27 cellular contexts compared by ENCODE assay signal in the genomic region with DNA sequence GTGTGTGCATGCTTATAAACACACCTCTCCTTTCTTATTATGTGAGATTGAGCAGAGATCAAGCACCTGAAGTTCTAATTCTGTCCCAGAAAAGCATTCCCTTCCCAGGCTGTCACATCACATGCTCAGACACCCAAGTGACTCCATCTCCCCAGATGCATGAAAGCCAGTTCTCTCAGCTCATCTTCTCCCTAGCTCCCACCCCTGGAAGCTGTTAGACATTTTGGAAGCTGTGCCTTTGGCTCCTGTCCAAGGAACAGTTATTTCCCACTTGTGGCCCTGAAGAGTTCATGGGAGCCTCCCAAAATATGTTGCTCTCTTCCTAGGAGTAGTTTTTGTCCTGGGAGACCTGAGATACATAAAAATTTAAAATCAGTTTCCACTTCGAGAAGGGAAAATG.
DNase-seq lines count a peak whose midpoint lies in the region; ATAC-seq and TF ChIP-seq lines count a peak whose summit lies in the region.
"Had no signal": no experiment of that assay in that cellular context is flagged by ENCODE, and none has a peak within 500 bp of the region (broad histone marks: within the 10 kb centered on the region; RNA-seq: fewer than 3 reads in every experiment).

No MANE protein-coding gene starts in this region.

- POLR2A ChIA-PET in CD4-positive, alpha-beta memory T cell (lab: Charles Lee; ENCODE audit: partially characterized antibody), result no interaction called here

- H3K4me3 Mint-ChIP-seq in activated CD8-positive, alpha-beta memory T cell treated with anti-CD3 and anti-CD28 coated beads, Interleukin-2, amount 10 ng/mL, durations not matched to agents 7 days and 5 days, result no peak overlapping the region
- H3K4me3 Mint-ChIP-seq in CD4-positive, alpha-beta memory T cell, result no peak overlapping the region
- H3K4me3 Mint-ChIP-seq: effector memory CD8-positive, alpha-beta T cell; immature natural killer cell; mesothelial cell of epicardium; naive thymus-derived CD8-positive, alpha-beta T cell; stimulated activated naive B cell treated with anti-CD40 and anti-IgM and Interleukin-4, amounts not matched to agents 10 μg/mL and 1 μg/mL and 100 μg/mL, for 72 hours; T-helper 1 cell treated with Interleukin-12 subunit alpha and Interleukin-12 subunit beta and Interleukin-4 antibody, amounts not matched to agents 30 μg/mL and 1 μg/mL, for 36 hours had no signal

- no peaks in the 10 kb centered on the region for H3K4me1 Mint-ChIP-seq in activated CD8-positive, alpha-beta memory T cell treated with anti-CD3 and anti-CD28 coated beads, Interleukin-2, amount 10 ng/mL, durations not matched to agents 7 days and 5 days
- no peaks in the 10 kb centered on the region for H3K4me1 Mint-ChIP-seq in CD4-positive, alpha-beta memory T cell
- H3K4me1 Mint-ChIP-seq: immature natural killer cell; naive thymus-derived CD8-positive, alpha-beta T cell; stimulated activated naive B cell treated with anti-CD40 and anti-IgM and Interleukin-4, amounts not matched to agents 10 μg/mL and 1 μg/mL and 100 μg/mL, for 72 hours had no signal

- TF ChIP-seq CTCF in heart left ventricle (IDR thresholded peaks at IDR 0.05) (no peak), ovary (IDR thresholded peaks at IDR 0.05) (no peak)

- DNase-seq in EH (ENCODE audit: low read depth) (peak; percentile 46), NCI-H2171 (lab: John Stamatoyannopoulos, UW) (peak; percentile 7), heart left ventricle (peak in 4 of 5 donors; percentile 38 to 64 (median 46)), ovary (peak in 4 of 5 donors; percentile 36 to 55 (median 49)), NCI-H1092 treated with DMSO at 0.1 percent for 48 hours (lab: John Stamatoyannopoulos, UW) (no peak)
- no peak for DNase-seq in activated CD8-positive, alpha-beta memory T cell treated with anti-CD3 and anti-CD28 coated beads, Interleukin-2, amount 10 ng/mL, durations not matched to agents 7 days and 5 days
- DNase-seq in CD4-positive, alpha-beta memory T cell, result no peak
- DNase-seq: activated CD4-positive, alpha-beta T cell treated with anti-CD3 and anti-CD28 coated beads, Interleukin-2, amount 50 U/mL, for 4 hours; activated naive CD4-positive, alpha-beta T cell treated with anti-CD3 and anti-CD28 coated beads, Interleukin-2, amount 50 U/mL, for 16 hours; C1 segment of cervical spinal cord; Caco-2; cortex of kidney; DND-41; effector memory CD8-positive, alpha-beta T cell; foreskin melanocyte; hippocampal formation; immature natural killer cell; left lung; naive thymus-derived CD8-positive, alpha-beta T cell; NCI-H510A; stimulated activated naive B cell treated with anti-CD40 and anti-IgM and Interleukin-4, amounts not matched to agents 10 μg/mL and 1 μg/mL and 100 μg/mL, for 72 hours had no signal

- CTCF ChIA-PET in activated CD8-positive, alpha-beta memory T cell treated with anti-CD3 and anti-CD28 coated beads, Interleukin-2, amount 10 ng/mL, durations not matched to agents 7 days and 5 days (lab: Charles Lee), result interaction anchor here (1.5 kb wide), 1 partner anchor 23 kb away, joined by 3 read pairs; no protein-coding TSS in a partner anchor
- CTCF ChIA-PET in CD4-positive, alpha-beta memory T cell (lab: Charles Lee; ENCODE audit: partially characterized antibody), result no interaction called here

- TF ChIP-seq POLR2A in heart left ventricle (IDR thresholded peaks at IDR 0.05) (no peak), ovary (IDR thresholded peaks at IDR 0.05) (no peak)

- H3K4me3 ChIP-seq in heart left ventricle (no peak overlapping the region), ovary (no peak overlapping the region)
- no peak overlapping the region for H3K4me3 ChIP-seq in CD4-positive, alpha-beta memory T cell (ENCODE audit: low read length in 2 of 2)
- H3K4me3 ChIP-seq: breast epithelium, left lung, SJSA1 had no signal

- TF ChIP-seq EP300 in ovary (IDR thresholded peaks at IDR 0.05), result no peak

- no peak overlapping the region for H3K27ac Mint-ChIP-seq in activated CD8-positive, alpha-beta memory T cell treated with anti-CD3 and anti-CD28 coated beads, Interleukin-2, amount 10 ng/mL, durations not matched to agents 7 days and 5 days
- H3K27ac Mint-ChIP-seq in CD4-positive, alpha-beta memory T cell, result no peak overlapping the region
- H3K27ac Mint-ChIP-seq: effector memory CD8-positive, alpha-beta T cell; immature natural killer cell; stimulated activated naive B cell treated with anti-CD40 and anti-IgM and Interleukin-4, amounts not matched to agents 10 μg/mL and 1 μg/mL and 100 μg/mL, for 72 hours; T-helper 1 cell treated with Interleukin-12 subunit alpha and Interleukin-12 subunit beta and Interleukin-4 antibody, amounts not matched to agents 30 μg/mL and 1 μg/mL, for 36 hours had no signal

- no peaks in the 10 kb centered on the region for H3K36me3 Mint-ChIP-seq in activated CD8-positive, alpha-beta memory T cell treated with anti-CD3 and anti-CD28 coated beads, Interleukin-2, amount 10 ng/mL, durations not matched to agents 7 days and 5 days
- no peaks in the 10 kb centered on the region for H3K36me3 Mint-ChIP-seq in CD4-positive, alpha-beta memory T cell
- H3K36me3 Mint-ChIP-seq: immature natural killer cell; naive thymus-derived CD8-positive, alpha-beta T cell; stimulated activated naive B cell treated with anti-CD40 and anti-IgM and Interleukin-4, amounts not matched to agents 10 μg/mL and 1 μg/mL and 100 μg/mL, for 72 hours had no signal

- H3K9me3 ChIP-seq in heart left ventricle (peaks cover 0 to 11% (median 3%) of the 10 kb centered on the region in 12 donors), ovary (no peaks in the 10 kb centered on the region)
- no peaks in the 10 kb centered on the region for H3K9me3 ChIP-seq in CD4-positive, alpha-beta memory T cell (ENCODE audit: control insufficient read depth in 1 of 2, low read length in 2 of 2)
- H3K9me3 ChIP-seq: Caco-2 had no signal

- peaks cover 3% of the 10 kb centered on the region for H3K27me3 Mint-ChIP-seq in activated CD8-positive, alpha-beta memory T cell treated with anti-CD3 and anti-CD28 coated beads, Interleukin-2, amount 10 ng/mL, durations not matched to agents 7 days and 5 days
- H3K27me3 Mint-ChIP-seq in CD4-positive, alpha-beta memory T cell, result peaks cover 6 to 9% of the 10 kb centered on the region in 2 donors
- H3K27me3 Mint-ChIP-seq: stimulated activated naive B cell treated with anti-CD40 and anti-IgM and Interleukin-4, amounts not matched to agents 10 μg/mL and 1 μg/mL and 100 μg/mL, for 72 hours had no signal

- WGBS in heart left ventricle, 4 donors, result 25 to 41% (median 33%) methylated on average over 1 of the region's 1 CpG
- WGBS in ovary, 3 donors, result 4 to 13% (median 8%) methylated on average over 1 of the region's 1 CpG

- peaks cover 0 to 15% (median 3%) of the 10 kb centered on the region in 12 donors for H3K4me1 ChIP-seq in heart left ventricle
- H3K4me1 ChIP-seq in ovary (ENCODE audit: insufficient read depth), result peaks cover 5% of the 10 kb centered on the region
- no peaks in the 10 kb centered on the region for H3K4me1 ChIP-seq in CD4-positive, alpha-beta memory T cell (ENCODE audit: insufficient read depth, low read length)
- H3K4me1 ChIP-seq: Caco-2, left lung had no signal

- H3K9me3 Mint-ChIP-seq in activated CD8-positive, alpha-beta memory T cell treated with anti-CD3 and anti-CD28 coated beads, Interleukin-2, amount 10 ng/mL, durations not matched to agents 7 days and 5 days (ENCODE audit: low read depth), result no peaks in the 10 kb centered on the region
- peaks cover 0 to 8% (median 0%) of the 10 kb centered on the region in 8 donors for H3K9me3 Mint-ChIP-seq in CD4-positive, alpha-beta memory T cell
- H3K9me3 Mint-ChIP-seq: effector memory CD8-positive, alpha-beta T cell; T-helper 1 cell treated with Interleukin-12 subunit alpha and Interleukin-12 subunit beta and Interleukin-4 antibody, amounts not matched to agents 30 μg/mL and 1 μg/mL, for 36 hours had no signal

- peak; percentile 61 to 81 (median 78) for ATAC-seq in heart left ventricle
- no peak for ATAC-seq in HG03280 (IDR thresholded peaks at IDR 0.05; ENCODE audit: unreplicated experiment)
- ATAC-seq in activated CD8-positive, alpha-beta memory T cell treated with anti-CD3 and anti-CD28 coated beads, Interleukin-2, amount 10 ng/mL, durations not matched to agents 7 days and 5 days, result no peak
- ATAC-seq: effector memory CD8-positive, alpha-beta T cell; HCT116; left lung; naive thymus-derived CD8-positive, alpha-beta T cell; stimulated activated naive B cell treated with anti-CD40 and anti-IgM and Interleukin-4, amounts not matched to agents 10 μg/mL and 1 μg/mL and 100 μg/mL, for 72 hours had no signal

- H3K27me3 ChIP-seq in heart left ventricle (no peaks in the 10 kb centered on the region), ovary (no peaks in the 10 kb centered on the region)
- peaks cover 3% of the 10 kb centered on the region for H3K27me3 ChIP-seq in CD4-positive, alpha-beta memory T cell (ENCODE audit: insufficient read depth, low read length)
- H3K27me3 ChIP-seq: breast epithelium, left lung, SJSA1 had no signal

- H3K36me3 ChIP-seq in heart left ventricle, result no peaks in the 10 kb centered on the region
- H3K36me3 ChIP-seq in ovary, result no peaks in the 10 kb centered on the region
- H3K36me3 ChIP-seq in CD4-positive, alpha-beta memory T cell (ENCODE audit: insufficient read depth, low read length), result no peaks in the 10 kb centered on the region
- H3K36me3 ChIP-seq: breast epithelium, left lung, SJSA1 had no signal

- intact Hi-C loops in heart left ventricle (cut with DNase I), result no loop called here
- intact Hi-C loops in ovary (cut with DNase I), result no loop called here
- intact Hi-C loops in CD4-positive, alpha-beta memory T cell (cut with micrococcal nuclease), result no loop called here

- peak overlapping the region in 7 of 12 donors; percentile 1 to 50 (median 25) for H3K27ac ChIP-seq in heart left ventricle
- H3K27ac ChIP-seq in ovary, result no peak overlapping the region
- H3K27ac ChIP-seq in CD4-positive, alpha-beta memory T cell (ENCODE audit: low read depth, low read length), result no peak overlapping the region
- H3K27ac ChIP-seq: breast epithelium, left lung, SJSA1 had no signal

Comparison
In these comparisons a context has a peak if more than half of its experiments do, and no peak if none do; other contexts are left out.
1. DNase-seq: peak in EH (single experiment), NCI-H2171 (single experiment), heart left ventricle (4 of 5) and ovary (4 of 5); none in NCI-H1092 treated with DMSO at 0.1 percent for 48 hours (single experiment), activated CD8-positive, alpha-beta memory T cell treated with anti-CD3 and anti-CD28 coated beads, Interleukin-2, amount 10 ng/mL, durations not matched to agents 7 days and 5 days (single experiment) and CD4-positive, alpha-beta memory T cell (0 of 5).
2. ATAC-seq: peak in heart left ventricle (4 of 4); none in HG03280 (single experiment) and activated CD8-positive, alpha-beta memory T cell treated with anti-CD3 and anti-CD28 coated beads, Interleukin-2, amount 10 ng/mL, durations not matched to agents 7 days and 5 days (single experiment).
3. H3K27ac ChIP-seq: peak in heart left ventricle (7 of 12); none in ovary (0 of 2) and CD4-positive, alpha-beta memory T cell (single experiment).